ENCODE assay signal across 10 cellular contexts in genomic region chr4:164700471-164700870, GRCh38. TPM values are rescaled to one million over a fixed set of nuclear protein-coding genes. Genes with fewer than 3 reads are reported as not detected.
DNase-seq lines count a peak whose midpoint lies in the region; ATAC-seq and TF ChIP-seq lines count a peak whose summit lies in the region.
"Had no signal": no experiment of that assay in that cellular context is flagged by ENCODE, and none has a peak within 500 bp of the region (broad histone marks: within the 10 kb centered on the region; RNA-seq: fewer than 3 reads in every experiment).

No MANE protein-coding gene starts in this region.

- H3K4me2 ChIP-seq in mammary epithelial cell (ENCODE audit: insufficient read depth, low read depth, low read length) = no peak overlapping the region
- no peak overlapping the region for H3K4me2 ChIP-seq in hepatocyte

- no peak overlapping the region for H3K9ac ChIP-seq in mammary epithelial cell (ENCODE audit: insufficient read depth, low read length)

- H3K79me2 ChIP-seq in mammary epithelial cell (ENCODE audit: insufficient read depth, low read length) (no peaks in the 10 kb centered on the region), hepatocyte (no peaks in the 10 kb centered on the region)

- no peaks in the 10 kb centered on the region for H3K9me2 ChIP-seq in hepatocyte (replicated peaks; ENCODE audit: insufficient read depth)

- CTCF ChIA-PET in mammary epithelial cell (lab: Charles Lee; ENCODE audit: low non-redundant PET) = interaction anchor here (0.7 kb wide), 1 partner anchor 317 kb away, joined by 3 read pairs; a partner anchor contains a TSS

- H3K36me3 Mint-ChIP-seq in activated T-cell treated with anti-CD3 and anti-CD28 coated beads, Interleukin-2, amount 50 U/mL, for 72 hours (ENCODE audit: insufficient read depth in 2 of 2) = no peaks in the 10 kb centered on the region

- ATAC-seq in activated T-cell treated with anti-CD3 and anti-CD28 coated beads, Interleukin-2, amount 50 U/mL, for 72 hours (replicated peaks in 1 of 2) = no peak
- no peak for ATAC-seq in HG02973 (IDR thresholded peaks at IDR 0.05; ENCODE audit: unreplicated experiment)

- WGBS in mammary epithelial cell (ENCODE audit: low coverage, missing lambda C conversion rate) = 38% methylated on average over 8 of the region's 10 CpGs
- WGBS in hepatocyte (ENCODE audit: low lambda C conversion rate, missing lambda C conversion rate) = 71% methylated on average over 10 of the region's 10 CpGs

- no peaks in the 10 kb centered on the region for H3K4me1 Mint-ChIP-seq in activated T-cell treated with anti-CD3 and anti-CD28 coated beads, Interleukin-2, amount 50 U/mL, for 72 hours (ENCODE audit: low read depth)

- dilution Hi-C loops in mammary epithelial cell (cut with HindIII; ENCODE audit: low sequenced_read_pairs) = no loop called here

- in situ Hi-C loops in mammary epithelial cell (cut with MboI; ENCODE audit: low sequenced_read_pairs in 2 of 2) = no loop called here

- no peaks in the 10 kb centered on the region for H3K27me3 Mint-ChIP-seq in activated T-cell treated with anti-CD3 and anti-CD28 coated beads, Interleukin-2, amount 50 U/mL, for 72 hours (ENCODE audit: low read depth)

- H3K36me3 ChIP-seq in mammary epithelial cell (ENCODE audit: insufficient read depth, low read length) = no peaks in the 10 kb centered on the region
- no peaks in the 10 kb centered on the region for H3K36me3 ChIP-seq in hepatocyte (replicated peaks; ENCODE audit: insufficient read depth, low read depth)
- H3K36me3 ChIP-seq: breast epithelium had no signal

- intact Hi-C loops in mammary epithelial cell (cut with micrococcal nuclease) = no loop called here

- TF ChIP-seq CTCF in mammary epithelial cell (conservative IDR thresholded peaks at IDR 0.05 in 1 of 2, IDR thresholded peaks at IDR 0.05 in 1 of 2; ENCODE audit: extremely low read depth in 1 of 2, insufficient read depth in 1 of 2, low read depth in 1 of 2, low read length in 2 of 2) (peak; percentile 45 to 46), hepatocyte (IDR thresholded peaks at IDR 0.05; ENCODE audit: poor library complexity) (no peak)

- H3K27me3 ChIP-seq in mammary epithelial cell (ENCODE audit: insufficient read depth, low read length) (peaks cover under 1% of the 10 kb centered on the region), hepatocyte (no peaks in the 10 kb centered on the region)
- H3K27me3 ChIP-seq: breast epithelium had no signal

- H2AFZ ChIP-seq in mammary epithelial cell (ENCODE audit: low read depth, low read length) (no peak overlapping the region), hepatocyte (no peak overlapping the region)

- H3K4me3 Mint-ChIP-seq in activated T-cell treated with anti-CD3 and anti-CD28 coated beads, Interleukin-2, amount 50 U/mL, for 72 hours = no peak overlapping the region

- DNase-seq in activated T-cell treated with anti-CD3 and anti-CD28 coated beads, Interleukin-2, amount 50 U/mL, for 72 hours = peak; percentile 1 to 5
- no peak for DNase-seq in activated T-cell treated with anti-CD3 and anti-CD28 coated beads for 4 hours
- DNase-seq in Kasumi-1 (lab: John Stamatoyannopoulos, UW) = peak; percentile 5 to 13
- no peak for DNase-seq in mammary epithelial cell
- DNase-seq in stimulated activated CD8-positive, alpha-beta memory T cell treated with anti-CD3 and anti-CD28 coated beads, Interleukin-4, amount 100 ng/mL, for 48 hours = peak; percentile 26
- no peak for DNase-seq in hepatocyte (ENCODE audit: low spot score)
- no peak for DNase-seq in mesenteric fat pad (ENCODE audit: low spot score)

- no peak overlapping the region for H3K4me3 ChIP-seq in mammary epithelial cell (replicated peaks in 1 of 3; ENCODE audit: insufficient read depth in 1 of 3, low read depth in 2 of 3, low read length in 3 of 3)
- H3K4me3 ChIP-seq in hepatocyte = no peak overlapping the region
- H3K4me3 ChIP-seq: breast epithelium, lung had no signal

- no peaks in the 10 kb centered on the region for H3K9me3 Mint-ChIP-seq in activated T-cell treated with anti-CD3 and anti-CD28 coated beads, Interleukin-2, amount 50 U/mL, for 72 hours

- H3K9me3 ChIP-seq in mammary epithelial cell (replicated peaks; ENCODE audit: insufficient read depth, low read length) (no peaks in the 10 kb centered on the region), hepatocyte (ENCODE audit: low read depth) (no peaks in the 10 kb centered on the region)
- H3K9me3 ChIP-seq: breast epithelium had no signal

- H3K27ac ChIP-seq in mammary epithelial cell (ENCODE audit: insufficient read depth, low read depth, low read length) (no peak overlapping the region), hepatocyte (no peak overlapping the region)
- H3K27ac ChIP-seq: breast epithelium had no signal

- H3K4me1 ChIP-seq in mammary epithelial cell (ENCODE audit: insufficient read depth, low read length) (no peaks in the 10 kb centered on the region), hepatocyte (ENCODE audit: insufficient read depth) (no peaks in the 10 kb centered on the region)
- H3K4me1 ChIP-seq: breast epithelium had no signal

- no peak overlapping the region for H3K27ac Mint-ChIP-seq in activated T-cell treated with anti-CD3 and anti-CD28 coated beads, Interleukin-2, amount 50 U/mL, for 72 hours

- no TSS peak for BruUV-seq in mammary epithelial cell (replicated peaks; lab: Mats Ljungman, UMichigan)

- no peaks in the 10 kb centered on the region for H4K20me1 ChIP-seq in mammary epithelial cell (ENCODE audit: insufficient read depth, low read length)
- no peaks in the 10 kb centered on the region for H4K20me1 ChIP-seq in hepatocyte (ENCODE audit: insufficient read depth, poor library complexity, severe bottlenecking)

RNA-seq across cellular contexts. Expression of gene SMIM31, which starts 53.5 kb away (rescaled TPM):
- not detected for total RNA-seq in activated T-cell treated with anti-CD3 and anti-CD28 coated beads, Interleukin-2, amount 50 U/mL, for 72 hours
- total RNA-seq in mammary epithelial cell (not detected), hepatocyte (0.43 and 0.44 TPM in 2 replicates), mesenteric fat pad (not detected)
- polyA plus RNA-seq in mammary epithelial cell (not detected), hepatocyte (0.23 and 0.51 TPM in 2 replicates)
- not detected for polyA minus RNA-seq in mammary epithelial cell

Comparison
In these comparisons a context has a peak if more than half of its experiments do, and no peak if none do; other contexts are left out.
1. DNase-seq: peak in activated T-cell treated with anti-CD3 and anti-CD28 coated beads, Interleukin-2, amount 50 U/mL, for 72 hours (2 of 2), Kasumi-1 (2 of 2) and stimulated activated CD8-positive, alpha-beta memory T cell treated with anti-CD3 and anti-CD28 coated beads, Interleukin-4, amount 100 ng/mL, for 48 hours (single experiment); none in activated T-cell treated with anti-CD3 and anti-CD28 coated beads for 4 hours (single experiment), mammary epithelial cell (single experiment), hepatocyte (single experiment) and mesenteric fat pad (single experiment).